In the genomic region with DNA sequence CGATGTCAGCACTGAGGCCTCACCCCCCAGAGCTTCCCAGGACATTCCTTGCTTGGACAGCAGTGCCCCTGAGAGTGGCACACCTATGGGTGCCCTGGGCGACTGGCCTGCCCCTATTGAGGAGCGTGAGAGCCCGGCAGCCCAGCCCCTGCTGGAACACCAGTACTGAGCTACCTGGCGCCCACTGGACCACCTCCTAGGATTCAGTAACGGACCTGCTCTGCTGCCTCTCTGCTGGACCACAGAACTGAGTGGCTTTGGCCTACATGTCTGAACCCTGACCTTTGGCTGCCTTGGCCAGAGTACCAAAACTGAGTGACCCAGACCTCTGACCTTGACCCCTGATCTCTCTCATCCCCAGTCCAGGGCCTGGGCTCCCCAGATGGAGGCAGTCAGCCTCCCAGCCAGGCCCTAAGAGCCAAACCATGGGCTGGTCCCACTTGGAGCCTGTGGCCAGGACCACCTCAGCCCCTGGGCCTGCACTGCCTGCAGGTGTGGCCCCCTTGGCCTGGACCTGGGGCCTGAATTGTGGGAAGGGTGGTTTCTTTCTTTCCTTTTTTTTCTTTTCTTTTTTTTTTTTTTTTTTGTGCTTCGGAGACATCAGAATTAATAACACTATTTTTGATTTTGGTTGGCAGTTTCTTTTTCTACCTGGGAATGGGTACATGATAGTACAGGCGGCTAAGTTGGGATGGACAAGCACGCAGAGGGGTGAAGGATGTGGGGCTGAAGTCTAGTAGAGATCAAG, we compare ENCODE assay signal across 9 cellular contexts. TPM values are rescaled to one million over a fixed set of nuclear protein-coding genes. Genes with fewer than 3 reads are reported as not detected.
DNase-seq lines count a peak whose midpoint lies in the region; ATAC-seq and TF ChIP-seq lines count a peak whose summit lies in the region.
"Had no signal": no experiment of that assay in that cellular context is flagged by ENCODE, and none has a peak within 500 bp of the region (broad histone marks: within the 10 kb centered on the region; RNA-seq: fewer than 3 reads in every experiment).

No MANE protein-coding gene starts in this region.

- intact Hi-C loops in natural killer cell (cut with micrococcal nuclease), result loop anchor here (5.0 kb wide), 1 partner anchor 75 kb away; the partner anchor contains the start of gene KAT5

- TF ChIP-seq CTCF in AG04450 (IDR thresholded peaks at IDR 0.05; ENCODE audit: low read depth, low read length), result no peak
- TF ChIP-seq CTCF in brain (conservative IDR thresholded peaks at IDR 0.05), result no peak
- no peak for TF ChIP-seq CTCF in natural killer cell (IDR thresholded peaks at IDR 0.05)
- no peak for TF ChIP-seq CTCF in tibial nerve (IDR thresholded peaks at IDR 0.05)

- CTCF ChIA-PET in AG04450 (lab: Charles Lee), result interaction anchor here (0.6 to 1.2 kb wide), 3 partner anchors 12 to 251 kb away, joined by 3 to 5 read pairs (median 3); partner anchors contain the start of genes FIBP and RELA

- H3K27ac ChIP-seq in AG04450 (ENCODE audit: low read depth, low read length) (peak overlapping the region; percentile 47), HUES64 (ENCODE audit: low read depth, low read length) (peak overlapping the region; percentile 73; the same call in 1 of the 2 replicates), tibial nerve (peak overlapping the region in 2 of 4 donors; percentile 91 to 96)

- DNase-seq in AG04450 (ENCODE audit: low read depth, low spot score) (no peak), natural killer cell (no peak), NCI-H2107 (lab: John Stamatoyannopoulos, UW) (no peak), NCI-H345 (lab: John Stamatoyannopoulos, UW) (no peak), tibial nerve (ENCODE audit: low spot score in 2 of 2) (no peak), mucosa of gallbladder (ENCODE audit: low spot score) (no peak)

- H3K4me3 ChIP-seq in AG04450 (ENCODE audit: low read depth, low read length), result no peak overlapping the region
- peak overlapping the region; percentile 76; the same call in 1 of the 2 replicates for H3K4me3 ChIP-seq in HUES64 (ENCODE audit: low read length)
- H3K4me3 ChIP-seq in tibial nerve, result no peak overlapping the region

- H3K4me1 Mint-ChIP-seq in brain, result peaks cover 20% of the 10 kb centered on the region
- peaks cover 51 to 61% of the 10 kb centered on the region in 2 donors for H3K4me1 Mint-ChIP-seq in natural killer cell

- H3K9ac ChIP-seq in HUES64 (ENCODE audit: low read depth, low read length), result peak overlapping the region; percentile 17; the same call in 1 of the 2 replicates

- peak overlapping the region in 2 of 5 experiments; percentile 62 to 81 for H3K27ac Mint-ChIP-seq in brain
- peak overlapping the region; percentile 98 to 99 for H3K27ac Mint-ChIP-seq in natural killer cell

- H3K36me3 Mint-ChIP-seq in brain (peaks cover 12% of the 10 kb centered on the region), natural killer cell (no peaks in the 10 kb centered on the region)

- no peak for ATAC-seq in natural killer cell

- POLR2A ChIA-PET in AG04450 (lab: Yijun Ruan, JAX), result interaction anchor here (0.6 to 2.6 kb wide), 9 partner anchors 10 to 1318 kb away, joined by 3 to 7 read pairs (median 4); partner anchors contain the start of genes PCNX3 and RELA

- no peaks in the 10 kb centered on the region for H3K27me3 ChIP-seq in AG04450 (ENCODE audit: control insufficient read depth, insufficient read depth, low read length)
- no peaks in the 10 kb centered on the region for H3K27me3 ChIP-seq in HUES64 (ENCODE audit: insufficient read depth, low read length)
- H3K27me3 ChIP-seq in tibial nerve, result no peaks in the 10 kb centered on the region

- TF ChIP-seq POLR2A in tibial nerve (IDR thresholded peaks at IDR 0.05), result no peak

- no peaks in the 10 kb centered on the region for H3K9me3 Mint-ChIP-seq in brain
- no peaks in the 10 kb centered on the region for H3K9me3 Mint-ChIP-seq in natural killer cell

- peaks cover 14% of the 10 kb centered on the region for H3K4me1 ChIP-seq in HUES64 (ENCODE audit: insufficient read depth, low read length)
- peaks cover 0 to 52% (median 41%) of the 10 kb centered on the region in 4 donors for H3K4me1 ChIP-seq in tibial nerve

- H3K36me3 ChIP-seq in HUES64 (ENCODE audit: insufficient read depth, low read length), result peaks cover 45% of the 10 kb centered on the region
- peaks cover 0 to 64% (median 14%) of the 10 kb centered on the region in 3 donors for H3K36me3 ChIP-seq in tibial nerve

- H3K9me3 ChIP-seq in AG04450 (ENCODE audit: control insufficient read depth, insufficient read depth, low read length) (no peaks in the 10 kb centered on the region; the same call in 1 of the 2 replicates), HUES64 (ENCODE audit: insufficient read depth, low read depth, low read length) (no peaks in the 10 kb centered on the region), tibial nerve (no peaks in the 10 kb centered on the region)

- 94% methylated on average over 9 of the region's 9 CpGs for WGBS in HUES64
- WGBS in tibial nerve, 2 donors, result 82 to 90% methylated on average over 3 to 9 of the region's 9 CpGs

- TF ChIP-seq EP300 in tibial nerve (IDR thresholded peaks at IDR 0.05), result no peak

- peak overlapping the region; percentile 65 to 75 (median 75) for H3K4me3 Mint-ChIP-seq in brain
- H3K4me3 Mint-ChIP-seq in natural killer cell, result peak overlapping the region; percentile 95

- H3K27me3 Mint-ChIP-seq in brain, result no peaks in the 10 kb centered on the region
- H3K27me3 Mint-ChIP-seq in natural killer cell (ENCODE audit: low read depth in 2 of 2), result no peaks in the 10 kb centered on the region

RNA-seq across cellular contexts. Expression of gene SIPA1, which starts 0.9 kb away (rescaled TPM):
- polyA plus RNA-seq in AG04450 (2011; rRNA removed), result 11.4 and 19.8 TPM in 2 replicates
- 18.2 and 22.6 TPM in 2 replicates for polyA minus RNA-seq in AG04450 (2011; rRNA and poly(A)+ RNA removed)
- 15.8 TPM for polyA plus RNA-seq in HUES64 (2013, experiment 1 of 2)
- 21.8 TPM for polyA plus RNA-seq in HUES64 (2013, experiment 2 of 2)
- polyA plus RNA-seq in brain (ENCODE audit: insufficient read depth, low read depth, low replicate concordance), result 33.7 TPM
- total RNA-seq in natural killer cell, result 100 to 1,000 TPM; 520 to 776 (median 743) TPM
- total RNA-seq in tibial nerve, result 100 to 1,000 TPM in 1 of 4 donors, 10 to 100 TPM in 3; 50.2 to 103 (median 65.0) TPM
- total RNA-seq in mucosa of gallbladder, result 74.7 TPM

RNA-seq across cellular contexts. Expression of gene PCNX3, which starts 21.4 kb away (rescaled TPM):
- polyA plus RNA-seq in AG04450 (2011; rRNA removed), result 9.7 and 14.0 TPM in 2 replicates
- 19.5 and 24.1 TPM in 2 replicates for polyA minus RNA-seq in AG04450 (2011; rRNA and poly(A)+ RNA removed)
- 21.2 TPM for polyA plus RNA-seq in HUES64 (2013, experiment 1 of 2)
- 20.7 TPM for polyA plus RNA-seq in HUES64 (2013, experiment 2 of 2)
- polyA plus RNA-seq in brain (ENCODE audit: insufficient read depth, low read depth, low replicate concordance), result 29.6 TPM
- 100 to 1,000 TPM; 101 to 105 (median 102) TPM for total RNA-seq in natural killer cell
- total RNA-seq in tibial nerve, result 10 to 100 TPM; 21.0 to 53.4 (median 29.8) TPM
- 52.5 TPM for total RNA-seq in mucosa of gallbladder

RNA-seq across cellular contexts. Expression of gene MAP3K11, which starts 23.0 kb away (rescaled TPM):
- polyA plus RNA-seq in AG04450 (2011; rRNA removed) (12.6 and 17.1 TPM in 2 replicates), brain (ENCODE audit: insufficient read depth, low read depth, low replicate concordance) (79.2 TPM)
- polyA minus RNA-seq in AG04450 (2011; rRNA and poly(A)+ RNA removed), result 21.6 and 26.2 TPM in 2 replicates
- 27.1 TPM for polyA plus RNA-seq in HUES64 (2013, experiment 1 of 2)
- 31.1 TPM for polyA plus RNA-seq in HUES64 (2013, experiment 2 of 2)
- total RNA-seq in natural killer cell (10 to 100 TPM; 85.3 to 94.5 (median 94.0) TPM), tibial nerve (100 to 1,000 TPM in 1 of 4 donors, 10 to 100 TPM in 3; 64.2 to 112 (median 83.9) TPM), mucosa of gallbladder (85.6 TPM)

RNA-seq across cellular contexts. Expression of gene RELA, which starts 25.7 kb away (rescaled TPM):
- polyA plus RNA-seq in AG04450 (2011; rRNA removed) (23.4 and 26.7 TPM in 2 replicates), brain (ENCODE audit: insufficient read depth, low read depth, low replicate concordance) (83.9 TPM)
- 28.0 and 41.4 TPM in 2 replicates for polyA minus RNA-seq in AG04450 (2011; rRNA and poly(A)+ RNA removed)
- polyA plus RNA-seq in HUES64 (2013, experiment 1 of 2), result 21.3 TPM
- 27.1 TPM for polyA plus RNA-seq in HUES64 (2013, experiment 2 of 2)
- total RNA-seq in natural killer cell (100 to 1,000 TPM; 319 to 380 (median 338) TPM), tibial nerve (10 to 100 TPM; 44.6 to 70.8 (median 51.7) TPM), mucosa of gallbladder (84.2 TPM)

RNA-seq across cellular contexts. Expression of gene KCNK7, which starts 41.4 kb away (rescaled TPM):
- polyA plus RNA-seq in AG04450 (2011; rRNA removed) (0.17 TPM in 1 of 2 replicates, not detected in the other), brain (ENCODE audit: insufficient read depth, low read depth, low replicate concordance) (0.68 TPM)
- polyA minus RNA-seq in AG04450 (2011; rRNA and poly(A)+ RNA removed), result not detected in 2 replicates
- 0.60 TPM for polyA plus RNA-seq in HUES64 (2013, experiment 1 of 2)
- polyA plus RNA-seq in HUES64 (2013, experiment 2 of 2), result 0.32 TPM
- total RNA-seq in natural killer cell (10 to 100 TPM in 1 of 3 donors, 1 to 10 TPM in 2; 6.3 to 11.2 (median 7.1) TPM), tibial nerve (1 to 10 TPM in 2 of 4 donors, under 1 TPM in 1, not detected in 1; 0.63 to 3.3 (median 1.2) TPM), mucosa of gallbladder (1.1 TPM)
- total RNA-seq: fibroblast of lung had no signal
- polyA plus RNA-seq: fibroblast of lung had no signal
